ENCODE assay signal across 18 cellular contexts in the genomic region with DNA sequence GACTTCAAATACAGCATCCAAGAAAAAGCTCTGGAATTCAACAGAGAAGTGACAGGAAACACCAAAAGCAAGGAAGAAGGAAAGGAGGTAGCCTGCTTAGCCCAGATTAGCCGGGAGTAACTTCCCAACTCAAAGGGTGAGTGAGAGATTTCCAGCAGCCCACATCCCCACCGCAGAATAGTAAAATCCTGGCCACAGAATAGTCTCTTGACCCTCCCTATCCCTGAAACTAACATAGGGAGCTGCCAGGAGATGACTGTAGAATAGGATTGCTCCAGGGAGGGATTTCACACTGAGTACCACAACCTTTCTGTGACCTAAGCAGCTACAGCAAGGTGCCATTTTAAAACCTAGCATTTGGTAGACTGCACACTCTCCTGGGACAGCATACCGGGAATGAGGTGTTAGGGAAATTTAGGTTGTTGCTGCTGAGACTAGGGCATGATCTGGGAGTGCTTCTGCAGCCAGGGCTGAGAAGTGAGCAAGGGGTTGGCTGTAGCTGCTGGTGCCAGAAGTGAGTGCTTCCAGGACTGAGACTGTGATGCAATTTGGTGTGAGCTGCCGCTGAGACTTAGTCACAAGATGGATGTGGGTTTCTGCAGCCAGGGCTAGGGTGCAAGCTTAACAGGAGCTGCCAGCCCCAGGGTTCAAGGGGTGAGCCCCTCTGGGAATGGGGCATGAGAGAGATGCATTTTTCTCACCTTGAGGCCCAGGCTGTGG.
A peak's percentile ranks its signal among the peaks of the same experiment; 100 is the strongest.
DNase-seq lines count a peak whose midpoint lies in the region; ATAC-seq lines count a peak whose summit lies in the region.
"Had no signal": no experiment of that assay in that cellular context is flagged by ENCODE, and none has a peak within 500 bp of the region (broad histone marks: within the 10 kb centered on the region; RNA-seq: fewer than 3 reads in every experiment).

No MANE protein-coding gene starts in this region.

- no peaks in the 10 kb centered on the region for H3K36me3 ChIP-seq in aorta (ENCODE audit: control insufficient read depth in 1 of 2, insufficient read depth in 2 of 2, low read length in 1 of 2)
- H3K36me3 ChIP-seq: sigmoid colon had no signal

- peaks cover 20% of the 10 kb centered on the region in 2 donors for H3K9me3 Mint-ChIP-seq in activated T-cell treated with anti-CD3 and anti-CD28 coated beads, Interleukin-2, amount 50 U/mL, for 72 hours
- peaks cover 10% of the 10 kb centered on the region for H3K9me3 Mint-ChIP-seq in activated CD8-positive, alpha-beta memory T cell treated with anti-CD3 and anti-CD28 coated beads, Interleukin-2, amount 10 ng/mL, durations not matched to agents 7 days and 5 days (ENCODE audit: low read depth)

- CTCF ChIA-PET in activated CD8-positive, alpha-beta memory T cell treated with anti-CD3 and anti-CD28 coated beads, Interleukin-2, amount 10 ng/mL, durations not matched to agents 7 days and 5 days (lab: Charles Lee) = no interaction called here

- no peak overlapping the region for H3K27ac ChIP-seq in aorta (ENCODE audit: low read depth in 1 of 2, low read length in 2 of 2)
- H3K27ac ChIP-seq: RWPE1, sigmoid colon, testis had no signal

- H3K4me3 ChIP-seq in aorta (ENCODE audit: low read length in 2 of 2) = no peak overlapping the region
- H3K4me3 ChIP-seq: sigmoid colon, testis had no signal

- ATAC-seq in Right ventricle myocardium superior (ENCODE audit: poor library complexity) (no peak), left ventricle myocardium superior (no peak), aorta (ENCODE audit: low FRiP score) (peak; percentile 88)
- ATAC-seq in activated T-cell treated with anti-CD3 and anti-CD28 coated beads, Interleukin-2, amount 50 U/mL, for 72 hours (replicated peaks in 1 of 2) = no peak
- no peak for ATAC-seq in activated CD8-positive, alpha-beta memory T cell treated with anti-CD3 and anti-CD28 coated beads, Interleukin-2, amount 10 ng/mL, durations not matched to agents 7 days and 5 days
- ATAC-seq: natural killer cell had no signal

- no peaks in the 10 kb centered on the region for H3K4me1 Mint-ChIP-seq in activated T-cell treated with anti-CD3 and anti-CD28 coated beads, Interleukin-2, amount 50 U/mL, for 72 hours (ENCODE audit: low read depth)
- no peaks in the 10 kb centered on the region for H3K4me1 Mint-ChIP-seq in activated CD8-positive, alpha-beta memory T cell treated with anti-CD3 and anti-CD28 coated beads, Interleukin-2, amount 10 ng/mL, durations not matched to agents 7 days and 5 days
- H3K4me1 Mint-ChIP-seq: natural killer cell had no signal

- peaks cover 7 to 12% of the 10 kb centered on the region in 2 donors for H3K36me3 Mint-ChIP-seq in activated T-cell treated with anti-CD3 and anti-CD28 coated beads, Interleukin-2, amount 50 U/mL, for 72 hours (ENCODE audit: insufficient read depth in 2 of 2)
- H3K36me3 Mint-ChIP-seq in activated CD8-positive, alpha-beta memory T cell treated with anti-CD3 and anti-CD28 coated beads, Interleukin-2, amount 10 ng/mL, durations not matched to agents 7 days and 5 days = peaks cover 5% of the 10 kb centered on the region
- H3K36me3 Mint-ChIP-seq: natural killer cell had no signal

- no peaks in the 10 kb centered on the region for H3K27me3 ChIP-seq in aorta (ENCODE audit: control insufficient read depth in 1 of 2, insufficient read depth in 2 of 2, low read length in 1 of 2)
- H3K27me3 ChIP-seq: sigmoid colon, testis had no signal

- intact Hi-C loops in Right ventricle myocardium superior (cut with DNase I) = no loop called here
- intact Hi-C loops in left ventricle myocardium superior (cut with micrococcal nuclease) = no loop called here
- intact Hi-C loops in aorta (cut with DNase I) = no loop called here

- peak; percentile 39 for DNase-seq in Right ventricle myocardium superior
- no peak for DNase-seq in left ventricle myocardium superior
- DNase-seq in amniotic epithelial cell (ENCODE audit: low read depth) = peak; percentile 84
- DNase-seq in hepatic stellate cell (ENCODE audit: low spot score) = peak; percentile 43
- DNase-seq in aorta = peak in 1 of 2 donors; percentile 67
- no peak for DNase-seq in activated naive CD4-positive, alpha-beta T cell treated with Interleukin-2 at 50 U/mL for 16 hours
- DNase-seq in activated T-cell treated with anti-CD3 and anti-CD28 coated beads, Interleukin-2, amount 50 U/mL, for 72 hours = no peak
- DNase-seq in activated CD8-positive, alpha-beta memory T cell treated with anti-CD3 and anti-CD28 coated beads, Interleukin-2, amount 10 ng/mL, durations not matched to agents 7 days and 5 days = no peak
- DNase-seq: 8988T; activated CD8-positive, alpha-beta memory T cell treated with anti-CD3 and anti-CD28 coated beads for 24 hours; activated naive CD4-positive, alpha-beta T cell treated with anti-CD3 and anti-CD28 coated beads, Interleukin-2, amount 50 U/mL, for 16 hours; kidney glomerular epithelial cell; natural killer cell; NCI-H1105; NCI-H510A; sigmoid colon; testis had no signal

- no peak overlapping the region for H3K27ac Mint-ChIP-seq in activated T-cell treated with anti-CD3 and anti-CD28 coated beads, Interleukin-2, amount 50 U/mL, for 72 hours
- H3K27ac Mint-ChIP-seq in activated CD8-positive, alpha-beta memory T cell treated with anti-CD3 and anti-CD28 coated beads, Interleukin-2, amount 10 ng/mL, durations not matched to agents 7 days and 5 days = no peak overlapping the region
- H3K27ac Mint-ChIP-seq: natural killer cell had no signal

- peaks cover 8% of the 10 kb centered on the region for H3K27me3 Mint-ChIP-seq in activated T-cell treated with anti-CD3 and anti-CD28 coated beads, Interleukin-2, amount 50 U/mL, for 72 hours (ENCODE audit: low read depth)
- no peaks in the 10 kb centered on the region for H3K27me3 Mint-ChIP-seq in activated CD8-positive, alpha-beta memory T cell treated with anti-CD3 and anti-CD28 coated beads, Interleukin-2, amount 10 ng/mL, durations not matched to agents 7 days and 5 days

- 69 to 71% methylated on average over 4 of the region's 4 CpGs for WGBS in aorta, 2 donors

- peaks cover 8% of the 10 kb centered on the region for H3K9me3 ChIP-seq in aorta (ENCODE audit: control insufficient read depth, low read length)
- H3K9me3 ChIP-seq: testis had no signal

- H3K4me1 ChIP-seq in aorta (ENCODE audit: control insufficient read depth in 1 of 2, insufficient read depth in 2 of 2, low read length in 2 of 2) = no peaks in the 10 kb centered on the region
- H3K4me1 ChIP-seq: sigmoid colon, testis had no signal

- H3K4me3 Mint-ChIP-seq in activated T-cell treated with anti-CD3 and anti-CD28 coated beads, Interleukin-2, amount 50 U/mL, for 72 hours = no peak overlapping the region
- H3K4me3 Mint-ChIP-seq in activated CD8-positive, alpha-beta memory T cell treated with anti-CD3 and anti-CD28 coated beads, Interleukin-2, amount 10 ng/mL, durations not matched to agents 7 days and 5 days = no peak overlapping the region
- H3K4me3 Mint-ChIP-seq: natural killer cell had no signal

Comparison
In these comparisons a context has a peak if more than half of its experiments do, and no peak if none do; other contexts are left out.
1. DNase-seq: peak in Right ventricle myocardium superior (single experiment), amniotic epithelial cell (single experiment) and hepatic stellate cell (single experiment); none in left ventricle myocardium superior (single experiment), activated naive CD4-positive, alpha-beta T cell treated with Interleukin-2 at 50 U/mL for 16 hours (single experiment), activated T-cell treated with anti-CD3 and anti-CD28 coated beads, Interleukin-2, amount 50 U/mL, for 72 hours (0 of 2) and activated CD8-positive, alpha-beta memory T cell treated with anti-CD3 and anti-CD28 coated beads, Interleukin-2, amount 10 ng/mL, durations not matched to agents 7 days and 5 days (single experiment).